23 cellular contexts compared by ENCODE assay signal in genomic region chr13:111909501-111909900, GRCh38.
DNase-seq lines count a peak whose midpoint lies in the region; ATAC-seq, FAIRE-seq and TF ChIP-seq lines count a peak whose summit lies in the region.
"Had no signal": no experiment of that assay in that cellular context is flagged by ENCODE, and none has a peak within 500 bp of the region (broad histone marks: within the 10 kb centered on the region; RNA-seq: fewer than 3 reads in every experiment).

No MANE protein-coding gene starts in this region.

- no peak for ATAC-seq in left lobe of liver

- 78 to 88% methylated on average over 12 of the region's 12 CpGs for WGBS in sigmoid colon, 2 donors

- TF ChIP-seq CTCF in sigmoid colon (IDR thresholded peaks at IDR 0.05), result no peak

- peak; percentile 43 for DNase-seq in activated effector memory CD4-positive, alpha-beta T cell treated with anti-CD3 and anti-CD28 coated beads, Interleukin-2, amount 50 U/mL, for 16 hours
- DNase-seq in activated effector memory CD4-positive, alpha-beta T cell treated with Interleukin-2 at 50 U/mL for 16 hours, result no peak
- DNase-seq in left lobe of liver (ENCODE audit: low spot score), result peak; percentile 26
- peak; percentile 35 for DNase-seq in sigmoid colon
- no peak for DNase-seq in H54 (ENCODE audit: insufficient read length, low spot score)
- DNase-seq in activated CD4-positive, CD25-positive, alpha-beta regulatory T cell treated with anti-CD3 and anti-CD28 coated beads, Interleukin-2, amount 50 U/mL, for 72 hours, result no peak
- DNase-seq in activated CD4-positive, alpha-beta T cell treated with anti-CD3 and anti-CD28 coated beads, Interleukin-2, amount 50 U/mL, for 1 hour, result no peak
- DNase-seq: Calu3, DMS153, DND-41, NCI-H1092, NCI-H1417 treated with DMSO at 0.1 percent for 48 hours, NCI-H1694 treated with DMSO at 0.1 percent for 48 hours, NCI-H2081 treated with DMSO at 0.1 percent for 48 hours, NCI-H2171, NCI-H226, NCI-H510A, NCI-H69, RPMI8226, SHP77 had no signal

- no peaks in the 10 kb centered on the region for H3K36me3 ChIP-seq in sigmoid colon

- H3K4me3 ChIP-seq in sigmoid colon, result no peak overlapping the region

- no peaks in the 10 kb centered on the region for H3K4me1 ChIP-seq in sigmoid colon

- intact Hi-C loops in sigmoid colon (cut with DNase I), result no loop called here

- no peak for FAIRE-seq in H54 (lab: Jason Lieb, UNC)
- FAIRE-seq: GM12892, GM19239, H1 had no signal

- no peak for TF ChIP-seq EP300 in sigmoid colon (IDR thresholded peaks at IDR 0.05)

- peaks cover 0 to 7% (median 0%) of the 10 kb centered on the region in 3 donors for H3K27me3 ChIP-seq in sigmoid colon

- TF ChIP-seq POLR2A in sigmoid colon (IDR thresholded peaks at IDR 0.05), result no peak
- no peak for TF ChIP-seq POLR2A in H54 (IDR thresholded peaks at IDR 0.05; ENCODE audit: low read depth, low read length)

- no peaks in the 10 kb centered on the region for H3K9me3 ChIP-seq in sigmoid colon

- no peak overlapping the region for H3K27ac ChIP-seq in sigmoid colon

Comparison
In these comparisons a context has a peak if more than half of its experiments do, and no peak if none do; other contexts are left out.
1. DNase-seq: peak in activated effector memory CD4-positive, alpha-beta T cell treated with anti-CD3 and anti-CD28 coated beads, Interleukin-2, amount 50 U/mL, for 16 hours (single experiment), left lobe of liver (single experiment) and sigmoid colon (single experiment); none in activated effector memory CD4-positive, alpha-beta T cell treated with Interleukin-2 at 50 U/mL for 16 hours (single experiment), H54 (single experiment), activated CD4-positive, CD25-positive, alpha-beta regulatory T cell treated with anti-CD3 and anti-CD28 coated beads, Interleukin-2, amount 50 U/mL, for 72 hours (single experiment) and activated CD4-positive, alpha-beta T cell treated with anti-CD3 and anti-CD28 coated beads, Interleukin-2, amount 50 U/mL, for 1 hour (single experiment).